21 cellular contexts compared by ENCODE assay signal in the genomic region with DNA sequence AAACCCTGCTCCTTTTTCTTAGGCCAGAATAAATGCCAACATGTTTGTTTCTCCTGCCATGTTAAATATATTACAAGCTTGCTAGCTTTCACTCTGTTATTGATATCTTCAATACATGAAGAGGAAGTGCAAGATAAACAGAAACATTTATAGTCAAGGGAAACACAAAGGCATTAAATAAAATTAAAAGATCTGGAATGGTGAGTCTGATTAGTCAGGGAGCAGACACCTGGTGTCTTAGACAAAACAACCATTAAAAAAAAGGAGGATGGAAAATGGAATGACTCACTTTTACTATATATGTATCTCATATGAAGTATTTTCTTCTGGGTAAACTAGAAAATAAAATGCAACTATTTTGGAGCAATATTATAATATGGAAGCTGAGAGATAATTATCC.
"Had no signal": no experiment of that assay in that cellular context is flagged by ENCODE, and none has a peak within 500 bp of the region (broad histone marks: within the 10 kb centered on the region; RNA-seq: fewer than 3 reads in every experiment).

No MANE protein-coding gene starts in this region.

- DNase-seq: activated CD4-positive, alpha-beta T cell treated with anti-CD3 and anti-CD28 coated beads, Interleukin-2, amount 10 ng/mL, durations not matched to agents 24 days and 14 days; activated CD8-positive, alpha-beta memory T cell treated with anti-CD3 and anti-CD28 coated beads, Interleukin-2, amount 50 U/mL, for 4 hours; activated CD8-positive, alpha-beta T cell treated with anti-CD3 and anti-CD28 coated beads, Interleukin-2, amount 10 ng/mL, durations not matched to agents 7 days and 5 days; activated naive CD4-positive, alpha-beta T cell; activated naive CD8-positive, alpha-beta T cell treated with anti-CD3 and anti-CD28 coated beads, Interleukin-2, amount 10 ng/mL, durations not matched to agents 7 days and 5 days; anterior cingulate cortex; effector memory CD8-positive, alpha-beta T cell; mesendoderm; natural killer cell; nucleus accumbens; posterior cingulate gyrus; stimulated activated CD4-positive, alpha-beta T cell treated with anti-CD3 and anti-CD28 coated beads, Interleukin-4, amount 100 ng/mL, for 24 hours; stimulated activated CD8-positive, alpha-beta memory T cell treated with anti-CD3 and anti-CD28 coated beads, Interleukin-4, amount 100 ng/mL, for 48 hours; stimulated activated naive CD4-positive, alpha-beta T cell treated with Interleukin-2 at 50 U/mL for 16 hours; T-cell; transverse colon had no signal

- H3K4me3 Mint-ChIP-seq: activated CD4-positive, alpha-beta T cell treated with anti-CD3 and anti-CD28 coated beads, Interleukin-2, amount 10 ng/mL, durations not matched to agents 24 days and 14 days; activated CD8-positive, alpha-beta T cell treated with anti-CD3 and anti-CD28 coated beads, Interleukin-2, amount 10 ng/mL, durations not matched to agents 7 days and 5 days; activated naive CD8-positive, alpha-beta T cell treated with anti-CD3 and anti-CD28 coated beads, Interleukin-2, amount 10 ng/mL, durations not matched to agents 7 days and 5 days; dendritic cell treated with granulocyte-macrophage colony-stimulating factor and Interleukin-4, amounts not matched to agents 40 ng/mL and 50 ng/mL, for 4 days; effector memory CD8-positive, alpha-beta T cell; natural killer cell; T-cell; WTC11 had no signal

- H3K4me1 Mint-ChIP-seq: activated CD4-positive, alpha-beta T cell treated with anti-CD3 and anti-CD28 coated beads, Interleukin-2, amount 10 ng/mL, durations not matched to agents 24 days and 14 days; activated naive CD8-positive, alpha-beta T cell treated with anti-CD3 and anti-CD28 coated beads, Interleukin-2, amount 10 ng/mL, durations not matched to agents 7 days and 5 days had no signal

- H3K9me3 Mint-ChIP-seq: activated CD4-positive, alpha-beta T cell treated with anti-CD3 and anti-CD28 coated beads, Interleukin-2, amount 10 ng/mL, durations not matched to agents 24 days and 14 days; dendritic cell treated with granulocyte-macrophage colony-stimulating factor and Interleukin-4, amounts not matched to agents 40 ng/mL and 50 ng/mL, for 4 days; effector memory CD8-positive, alpha-beta T cell; natural killer cell; T-cell; WTC11 had no signal

- H3K4me3 ChIP-seq: hepatocyte, right atrium auricular region, SK-N-MC, transverse colon had no signal

- H3K27me3 Mint-ChIP-seq: activated CD4-positive, alpha-beta T cell treated with anti-CD3 and anti-CD28 coated beads, Interleukin-2, amount 10 ng/mL, durations not matched to agents 24 days and 14 days; activated naive CD8-positive, alpha-beta T cell treated with anti-CD3 and anti-CD28 coated beads, Interleukin-2, amount 10 ng/mL, durations not matched to agents 7 days and 5 days; dendritic cell treated with granulocyte-macrophage colony-stimulating factor and Interleukin-4, amounts not matched to agents 40 ng/mL and 50 ng/mL, for 4 days; effector memory CD8-positive, alpha-beta T cell; T-cell had no signal

- H3K27ac Mint-ChIP-seq: activated CD4-positive, alpha-beta T cell treated with anti-CD3 and anti-CD28 coated beads, Interleukin-2, amount 10 ng/mL, durations not matched to agents 24 days and 14 days; activated CD8-positive, alpha-beta T cell treated with anti-CD3 and anti-CD28 coated beads, Interleukin-2, amount 10 ng/mL, durations not matched to agents 7 days and 5 days; activated naive CD8-positive, alpha-beta T cell treated with anti-CD3 and anti-CD28 coated beads, Interleukin-2, amount 10 ng/mL, durations not matched to agents 7 days and 5 days; dendritic cell treated with granulocyte-macrophage colony-stimulating factor and Interleukin-4, amounts not matched to agents 40 ng/mL and 50 ng/mL, for 4 days; natural killer cell; T-cell; WTC11 had no signal

- H3K36me3 Mint-ChIP-seq: activated naive CD8-positive, alpha-beta T cell treated with anti-CD3 and anti-CD28 coated beads, Interleukin-2, amount 10 ng/mL, durations not matched to agents 7 days and 5 days; natural killer cell; WTC11 had no signal
